10 cellular contexts compared by ENCODE assay signal in the genomic region with DNA sequence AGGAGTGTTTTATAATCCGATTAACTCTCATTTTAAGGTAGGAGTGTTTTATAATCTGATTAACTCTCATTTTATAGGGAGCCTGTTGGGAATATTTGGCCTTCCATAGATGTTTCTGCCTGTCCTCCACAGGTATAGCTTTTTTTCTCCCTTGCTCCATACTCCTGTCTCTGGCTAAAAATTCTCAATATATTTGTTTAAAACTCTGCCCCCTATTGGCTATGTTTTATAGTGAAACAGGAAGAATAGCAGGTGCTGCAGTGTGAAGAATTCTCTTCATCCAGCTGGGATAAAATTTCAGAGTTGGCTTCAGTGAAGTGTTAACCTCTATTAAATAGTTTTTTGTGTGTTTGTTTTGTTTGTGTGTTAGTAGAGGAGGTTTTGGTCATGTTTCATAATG.
DNase-seq lines count a peak whose midpoint lies in the region; ATAC-seq, FAIRE-seq and TF ChIP-seq lines count a peak whose summit lies in the region.
"Had no signal": no experiment of that assay in that cellular context is flagged by ENCODE, and none has a peak within 500 bp of the region (broad histone marks: within the 10 kb centered on the region; RNA-seq: fewer than 3 reads in every experiment).

No MANE protein-coding gene starts in this region.

- H3K4me3 ChIP-seq in breast epithelium = no peak overlapping the region
- no peak overlapping the region for H3K4me3 ChIP-seq in bronchial epithelial cell (ENCODE audit: low read depth, low read length)
- H3K4me3 ChIP-seq in adrenal gland = no peak overlapping the region
- H3K4me3 ChIP-seq: BLaER1 had no signal

- no peaks in the 10 kb centered on the region for H3K36me3 ChIP-seq in breast epithelium
- no peaks in the 10 kb centered on the region for H3K36me3 ChIP-seq in bronchial epithelial cell (ENCODE audit: control insufficient read depth, insufficient read depth, low read length)
- H3K36me3 ChIP-seq in adrenal gland (replicated peaks in 1 of 2) = no peaks in the 10 kb centered on the region
- H3K36me3 ChIP-seq: BLaER1 had no signal

- H3K27me3 Mint-ChIP-seq in MCF 10A (ENCODE audit: insufficient read depth, unreplicated experiment) (no peaks in the 10 kb centered on the region), type B pancreatic cell (no peaks in the 10 kb centered on the region)

- DNase-seq in MCF 10A (ENCODE audit: unreplicated experiment) = no peak
- DNase-seq in breast epithelium (ENCODE audit: low spot score in 2 of 2) = no peak
- DNase-seq in HTR-8/SVneo (ENCODE audit: insufficient read length, low spot score) = peak; percentile 3
- peak; percentile 8 for DNase-seq in bronchial epithelial cell (ENCODE audit: low read depth)
- no peak for DNase-seq in type B pancreatic cell (ENCODE audit: extremely low spot score, unreplicated experiment)
- no peak for DNase-seq in adrenal gland
- DNase-seq: cortex of kidney had no signal

- no peaks in the 10 kb centered on the region for H3K9me3 ChIP-seq in breast epithelium
- H3K9me3 ChIP-seq in adrenal gland (replicated peaks in 1 of 3) = no peaks in the 10 kb centered on the region
- H3K9me3 ChIP-seq: BLaER1 had no signal

- H3K27me3 ChIP-seq in breast epithelium = no peaks in the 10 kb centered on the region
- no peaks in the 10 kb centered on the region for H3K27me3 ChIP-seq in bronchial epithelial cell (ENCODE audit: control insufficient read depth, insufficient read depth, low read length)
- H3K27me3 ChIP-seq in adrenal gland = no peaks in the 10 kb centered on the region
- H3K27me3 ChIP-seq: BLaER1 had no signal

- H3K36me3 Mint-ChIP-seq in MCF 10A (ENCODE audit: insufficient read depth, unreplicated experiment) = no peaks in the 10 kb centered on the region
- no peaks in the 10 kb centered on the region for H3K36me3 Mint-ChIP-seq in type B pancreatic cell

- CTCF ChIA-PET in MCF 10A (lab: Yijun Ruan, JAX) = interaction anchor here (0.7 to 0.9 kb wide), 2 partner anchors 54 to 233 kb away, joined by 4 to 5 read pairs; no protein-coding TSS in a partner anchor

- no TSS peak for BruUV-seq in MCF 10A (replicated peaks; lab: Mats Ljungman, UMichigan)

- no peaks in the 10 kb centered on the region for H3K9me3 Mint-ChIP-seq in MCF 10A (ENCODE audit: unreplicated experiment)
- H3K9me3 Mint-ChIP-seq in type B pancreatic cell = no peaks in the 10 kb centered on the region

- H3K4me1 ChIP-seq in breast epithelium = no peaks in the 10 kb centered on the region
- no peaks in the 10 kb centered on the region for H3K4me1 ChIP-seq in adrenal gland (replicated peaks in 1 of 2)
- H3K4me1 ChIP-seq: BLaER1 had no signal

- H3K4me3 Mint-ChIP-seq in MCF 10A (ENCODE audit: unreplicated experiment) = no peak overlapping the region
- H3K4me3 Mint-ChIP-seq in type B pancreatic cell = no peak overlapping the region

- FAIRE-seq in HTR-8/SVneo (lab: Jason Lieb, UNC) = no peak
- no peak for FAIRE-seq in bronchial epithelial cell (lab: Jason Lieb, UNC)

- no peak for TF ChIP-seq POLR2A in breast epithelium (IDR thresholded peaks at IDR 0.05)
- TF ChIP-seq POLR2A in adrenal gland (IDR thresholded peaks at IDR 0.05) = no peak

- H3K27ac Mint-ChIP-seq in MCF 10A (ENCODE audit: low read depth, unreplicated experiment) (no peak overlapping the region), type B pancreatic cell (no peak overlapping the region)

- H3K27ac ChIP-seq in breast epithelium (no peak overlapping the region), adrenal gland (no peak overlapping the region)
- H3K27ac ChIP-seq: BLaER1 had no signal

- no peak for ATAC-seq in HG02840 (IDR thresholded peaks at IDR 0.05; ENCODE audit: low FRiP score, unreplicated experiment)
- ATAC-seq in GM21423 (IDR thresholded peaks at IDR 0.05; ENCODE audit: unreplicated experiment) = no peak

- TF ChIP-seq CTCF in MCF 10A (IDR thresholded peaks at IDR 0.05; ENCODE audit: unreplicated experiment) (peak; percentile 17), breast epithelium (IDR thresholded peaks at IDR 0.05) (no peak), bronchial epithelial cell (IDR thresholded peaks at IDR 0.05; ENCODE audit: insufficient read depth, low read length, severe bottlenecking) (peak; percentile 24), type B pancreatic cell (conservative IDR thresholded peaks at IDR 0.05) (peak; percentile 68), adrenal gland (IDR thresholded peaks at IDR 0.05) (no peak)

- no peaks in the 10 kb centered on the region for H3K4me1 Mint-ChIP-seq in MCF 10A (ENCODE audit: insufficient read depth, unreplicated experiment)
- no peaks in the 10 kb centered on the region for H3K4me1 Mint-ChIP-seq in type B pancreatic cell (ENCODE audit: unreplicated experiment)

- intact Hi-C loops in MCF 10A (cut with micrococcal nuclease) (no loop called here), breast epithelium (cut with DNase I; ENCODE audit: low total_unique reads) (no loop called here), adrenal gland (cut with DNase I) (no loop called here)

- POLR2A ChIA-PET in MCF 10A (lab: Yijun Ruan, JAX) = no interaction called here

- WGBS in adrenal gland, 4 donors = 71 to 90% (median 78%) methylated on average over 1 of the region's 1 CpG

Comparison
In these comparisons a context has a peak if more than half of its experiments do, and no peak if none do; other contexts are left out.
1. CTCF ChIP-seq: peak in MCF 10A (single experiment), bronchial epithelial cell (single experiment) and type B pancreatic cell (single experiment); none in breast epithelium (0 of 3) and adrenal gland (0 of 6).
2. DNase-seq: peak in HTR-8/SVneo (single experiment) and bronchial epithelial cell (single experiment); none in MCF 10A (single experiment), breast epithelium (0 of 2), type B pancreatic cell (single experiment) and adrenal gland (0 of 7).